ENCODE assay signal across 20 cellular contexts in the genomic region with DNA sequence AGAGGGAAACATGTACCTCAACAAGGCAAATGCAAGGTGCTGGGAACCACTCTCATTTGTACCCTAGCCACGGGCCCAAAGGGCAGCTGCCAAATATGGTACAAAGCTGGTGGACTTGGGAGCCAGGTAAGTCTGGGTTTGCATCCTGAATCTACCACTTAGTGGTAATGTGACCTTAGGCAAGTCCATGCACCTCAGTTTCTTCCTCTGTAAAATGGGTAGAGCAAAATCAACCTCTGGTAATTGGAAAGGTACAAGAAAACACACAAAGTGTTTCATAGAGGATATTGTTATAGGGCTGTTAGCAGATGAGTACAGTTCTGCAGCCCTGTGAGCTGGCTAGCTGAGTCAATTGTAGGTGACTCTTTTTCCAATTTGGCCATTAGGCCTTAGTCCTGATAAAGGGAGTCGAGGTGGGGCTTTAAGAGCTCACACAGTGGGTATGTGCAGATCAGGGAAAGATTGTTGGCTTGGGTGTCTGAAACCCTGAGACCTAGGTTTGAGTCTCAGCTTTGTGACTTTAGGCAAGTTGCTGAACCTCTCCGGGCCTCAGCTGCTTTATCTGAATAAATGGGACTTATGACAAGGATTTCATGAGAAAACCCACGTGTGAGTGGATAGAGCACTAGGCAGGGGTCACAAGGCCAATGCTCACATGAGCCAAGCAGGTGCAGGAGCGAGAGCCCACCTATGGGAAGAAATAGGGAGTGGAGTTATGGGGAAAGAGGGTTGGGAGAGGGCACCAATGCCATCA.
"Had no signal": no experiment of that assay in that cellular context is flagged by ENCODE, and none has a peak within 500 bp of the region (broad histone marks: within the 10 kb centered on the region; RNA-seq: fewer than 3 reads in every experiment).

No MANE protein-coding gene starts in this region.

- H3K27me3 Mint-ChIP-seq: T-cell had no signal

- H3K4me3 Mint-ChIP-seq: dendritic cell treated with granulocyte-macrophage colony-stimulating factor and Interleukin-4, amounts not matched to agents 40 ng/mL and 50 ng/mL, for 4 days; immature natural killer cell; neural progenitor cell; T-cell had no signal

- DNase-seq: activated CD4-positive, alpha-beta T cell treated with anti-CD3 and anti-CD28 coated beads, Interleukin-2, amount 50 U/mL, for 4 hours; activated CD8-positive, alpha-beta memory T cell treated with anti-CD3 and anti-CD28 coated beads, Interleukin-2, amount 50 U/mL, for 4 hours; activated naive CD4-positive, alpha-beta T cell; activated T-cell treated with anti-CD3 and anti-CD28 coated beads, Interleukin-2, amount 50 U/mL, for 48 hours; effector CD8-positive, alpha-beta T cell; esophagus squamous epithelium; kidney glomerular epithelial cell; left ventricle myocardium superior; psoas muscle; right cardiac atrium; SIG-M5; stomach; T-cell; T1000; trophoblast cell had no signal

- H3K4me3 ChIP-seq: esophagus squamous epithelium, neural progenitor cell, psoas muscle, skin epidermis, stomach had no signal

- H3K9me3 Mint-ChIP-seq: dendritic cell treated with granulocyte-macrophage colony-stimulating factor and Interleukin-4, amounts not matched to agents 40 ng/mL and 50 ng/mL, for 4 days; immature natural killer cell; neural progenitor cell; T-cell had no signal

- H3K36me3 ChIP-seq: esophagus squamous epithelium, neural progenitor cell, stomach had no signal

- H3K27me3 ChIP-seq: esophagus squamous epithelium, neural progenitor cell, stomach had no signal

- H3K27ac Mint-ChIP-seq: dendritic cell treated with granulocyte-macrophage colony-stimulating factor and Interleukin-4, amounts not matched to agents 40 ng/mL and 50 ng/mL, for 4 days; immature natural killer cell; neural progenitor cell; T-cell had no signal

- ATAC-seq: left ventricle myocardium superior, psoas muscle, right cardiac atrium, SK-N-SH treated with all-trans-retinoic acid at 6 μM for 48 hours had no signal

- H3K27ac ChIP-seq: esophagus squamous epithelium, neural progenitor cell, psoas muscle, stomach had no signal

- H3K9me3 ChIP-seq: esophagus squamous epithelium, psoas muscle, stomach had no signal

- H3K4me1 ChIP-seq: psoas muscle had no signal

- H3K36me3 Mint-ChIP-seq: immature natural killer cell, neural progenitor cell, T-cell had no signal

- H3K4me1 Mint-ChIP-seq: immature natural killer cell had no signal
